In the genomic region with DNA sequence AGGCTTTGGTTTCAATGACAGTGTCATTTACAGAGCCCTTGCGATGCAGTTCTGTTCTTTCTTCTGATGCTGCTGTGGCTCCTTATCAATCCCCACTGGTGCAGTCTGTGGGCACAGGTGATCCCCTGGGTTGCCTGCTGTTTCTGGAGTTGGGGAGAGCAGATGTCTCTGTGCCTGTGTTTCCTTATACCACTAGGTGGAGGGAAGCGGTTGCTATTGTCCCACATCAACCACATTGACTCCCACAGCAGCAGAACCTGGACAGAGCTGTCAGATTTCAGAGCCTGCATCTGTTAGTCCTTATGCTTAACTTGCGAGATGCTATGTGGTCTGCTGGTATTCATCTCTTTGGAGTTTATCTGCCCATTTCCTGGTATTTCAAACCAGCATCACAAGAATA, we compare ENCODE assay signal across 11 cellular contexts. TPM values are rescaled to one million over a fixed set of nuclear protein-coding genes. Genes with fewer than 3 reads are reported as not detected.
DNase-seq lines count a peak whose midpoint lies in the region; ATAC-seq and TF ChIP-seq lines count a peak whose summit lies in the region.
"Had no signal": no experiment of that assay in that cellular context is flagged by ENCODE, and none has a peak within 500 bp of the region (broad histone marks: within the 10 kb centered on the region; RNA-seq: fewer than 3 reads in every experiment).

No MANE protein-coding gene starts in this region.

- H3K27ac Mint-ChIP-seq in stimulated activated memory B cell treated with anti-CD40 and anti-IgM and Interleukin-4, amounts not matched to agents 10 μg/mL and 1 μg/mL and 100 μg/mL, for 72 hours: no peak overlapping the region

- no peak for TF ChIP-seq CTCF in esophagus muscularis mucosa (IDR thresholded peaks at IDR 0.05)

- no peak for TF ChIP-seq POLR2A in esophagus muscularis mucosa (IDR thresholded peaks at IDR 0.05; ENCODE audit: low read depth)

- no peak for TF ChIP-seq EP300 in esophagus muscularis mucosa (IDR thresholded peaks at IDR 0.05)

- intact Hi-C loops in esophagus muscularis mucosa (cut with DNase I): no loop called here

- DNase-seq in AG08395 (ENCODE audit: low spot score) (peak; percentile 21), NAMALWA (ENCODE audit: low spot score) (peak; percentile 27), ureter (ENCODE audit: low spot score) (no peak), esophagus muscularis mucosa (ENCODE audit: extremely low spot score) (no peak)
- DNase-seq: anterior cingulate cortex; stimulated activated CD4-positive, alpha-beta T cell treated with anti-CD3 and anti-CD28 coated beads, Interleukin-2, amount 100 ng/mL, for 48 hours had no signal

- no peaks in the 10 kb centered on the region for H3K4me1 Mint-ChIP-seq in stimulated activated memory B cell treated with anti-CD40 and anti-IgM and Interleukin-4, amounts not matched to agents 10 μg/mL and 1 μg/mL and 100 μg/mL, for 72 hours

- no peaks in the 10 kb centered on the region for H3K27me3 Mint-ChIP-seq in stimulated activated memory B cell treated with anti-CD40 and anti-IgM and Interleukin-4, amounts not matched to agents 10 μg/mL and 1 μg/mL and 100 μg/mL, for 72 hours

- H3K9me3 ChIP-seq in esophagus muscularis mucosa: peaks cover 0 to 2% (median 0%) of the 10 kb centered on the region in 4 donors

- ATAC-seq in GM18861 (IDR thresholded peaks at IDR 0.05; ENCODE audit: unreplicated experiment): peak; percentile 41
- peak; percentile 57 for ATAC-seq in esophagus mucosa
- ATAC-seq in HG02970 (IDR thresholded peaks at IDR 0.05; ENCODE audit: low FRiP score, unreplicated experiment): no peak
- ATAC-seq in stimulated activated memory B cell treated with anti-CD40 and anti-IgM and Interleukin-4, amounts not matched to agents 10 μg/mL and 1 μg/mL and 100 μg/mL, for 72 hours: no peak

- H3K4me3 ChIP-seq in esophagus muscularis mucosa: no peak overlapping the region
- H3K4me3 ChIP-seq: lung had no signal

- H3K27ac ChIP-seq in esophagus muscularis mucosa (replicated peaks in 1 of 4): no peak overlapping the region

- WGBS in esophagus muscularis mucosa: 82% methylated on average over 3 of the region's 3 CpGs

- no peaks in the 10 kb centered on the region for H3K27me3 ChIP-seq in esophagus muscularis mucosa

- H3K4me3 Mint-ChIP-seq in stimulated activated memory B cell treated with anti-CD40 and anti-IgM and Interleukin-4, amounts not matched to agents 10 μg/mL and 1 μg/mL and 100 μg/mL, for 72 hours: no peak overlapping the region

- H3K9me3 Mint-ChIP-seq in stimulated activated memory B cell treated with anti-CD40 and anti-IgM and Interleukin-4, amounts not matched to agents 10 μg/mL and 1 μg/mL and 100 μg/mL, for 72 hours: no peaks in the 10 kb centered on the region

- H3K36me3 Mint-ChIP-seq in stimulated activated memory B cell treated with anti-CD40 and anti-IgM and Interleukin-4, amounts not matched to agents 10 μg/mL and 1 μg/mL and 100 μg/mL, for 72 hours: no peaks in the 10 kb centered on the region

- H3K4me1 ChIP-seq in esophagus muscularis mucosa: no peaks in the 10 kb centered on the region

- H3K36me3 ChIP-seq in esophagus muscularis mucosa: no peaks in the 10 kb centered on the region

RNA-seq across cellular contexts. Expression of a gene that starts 57.7 kb away (rescaled TPM):
- total RNA-seq in esophagus mucosa (3.8 TPM), ureter (not detected), esophagus muscularis mucosa (under 1 TPM in 2 of 4 donors, not detected in 2; 0.11 to 0.50 TPM)

Comparison
In these comparisons a context has a peak if more than half of its experiments do, and no peak if none do; other contexts are left out.
1. DNase-seq: peak in AG08395 (single experiment) and NAMALWA (single experiment); none in ureter (single experiment) and esophagus muscularis mucosa (single experiment).
2. ATAC-seq: peak in GM18861 (single experiment) and esophagus mucosa (single experiment); none in HG02970 (single experiment) and stimulated activated memory B cell treated with anti-CD40 and anti-IgM and Interleukin-4, amounts not matched to agents 10 μg/mL and 1 μg/mL and 100 μg/mL, for 72 hours (single experiment).